In genomic region chr12:101957251-101957650, GRCh38 we compare ENCODE assay signal across 12 cellular contexts.
"Had no signal": no experiment of that assay in that cellular context is flagged by ENCODE, and none has a peak within 500 bp of the region (broad histone marks: within the 10 kb centered on the region; RNA-seq: fewer than 3 reads in every experiment).

No MANE protein-coding gene starts in this region.

- H3K4me3 ChIP-seq: dorsolateral prefrontal cortex, lung, skin epidermis, tibial artery had no signal

- DNase-seq: activated T-cell treated with anti-CD3 and anti-CD28 coated beads, Interleukin-2, amount 50 U/mL, for 1 hour; dorsolateral prefrontal cortex; glutamatergic neuron; left colon; naive B cell; posterior cingulate gyrus; stimulated activated CD4-positive, alpha-beta T cell treated with anti-CD3 and anti-CD28 coated beads, Interleukin-4, amount 100 ng/mL, for 4 hours; stimulated activated naive CD8-positive, alpha-beta T cell treated with anti-CD3 and anti-CD28 coated beads, Interleukin-15, amount 100 ng/mL, for 72 hours; tibial artery had no signal

- H3K36me3 ChIP-seq: tibial artery had no signal

- H3K27ac ChIP-seq: dorsolateral prefrontal cortex, tibial artery had no signal

- ATAC-seq: left colon; stimulated activated naive CD8-positive, alpha-beta T cell treated with anti-CD3 and anti-CD28 coated beads, Interleukin-15, amount 100 ng/mL, for 72 hours had no signal

- H3K27ac Mint-ChIP-seq: activated naive CD4-positive, alpha-beta T cell treated with anti-CD3 and anti-CD28 coated beads, Interleukin-2, amount 50 U/mL, for 24 hours had no signal

- H3K4me1 ChIP-seq: tibial artery had no signal

- H3K36me3 Mint-ChIP-seq: activated naive CD4-positive, alpha-beta T cell treated with anti-CD3 and anti-CD28 coated beads, Interleukin-2, amount 50 U/mL, for 24 hours had no signal

- H3K27me3 ChIP-seq: dorsolateral prefrontal cortex, tibial artery had no signal
